17 cellular contexts compared by ENCODE assay signal in genomic region chr18:50847192-50847591, GRCh38. TPM values are rescaled to one million over a fixed set of nuclear protein-coding genes. Genes with fewer than 3 reads are reported as not detected.
DNase-seq lines count a peak whose midpoint lies in the region; ATAC-seq and TF ChIP-seq lines count a peak whose summit lies in the region.
"Had no signal": no experiment of that assay in that cellular context is flagged by ENCODE, and none has a peak within 500 bp of the region (broad histone marks: within the 10 kb centered on the region; RNA-seq: fewer than 3 reads in every experiment).

No MANE protein-coding gene starts in this region.

- H3K4me3 ChIP-seq in astrocyte of the spinal cord (ENCODE audit: low read depth, low read length) (no peak overlapping the region), foreskin fibroblast (ENCODE audit: low read depth in 1 of 2, low read length in 2 of 2) (no peak overlapping the region)
- H3K4me3 ChIP-seq: BLaER1, lower lobe of right lung, pancreas, skin epidermis had no signal

- in situ Hi-C loops in astrocyte of the spinal cord (cut with HindIII; ENCODE audit: low sequenced_read_pairs): no loop called here

- peak; percentile 55 for ATAC-seq in omental fat pad (ENCODE audit: low FRiP score)
- ATAC-seq: lower lobe of right lung, pancreas had no signal

- DNase-seq in COLO829 (ENCODE audit: low spot score) (peak; percentile 14), HT1080 (ENCODE audit: low read depth) (peak; percentile 95), astrocyte of the spinal cord (ENCODE audit: low read depth, low spot score) (peak; percentile 66), omental fat pad (ENCODE audit: low spot score) (no peak), SHP77 (lab: John Stamatoyannopoulos, UW) (no peak), foreskin fibroblast (no peak)
- no peak for DNase-seq in stimulated activated CD4-positive, alpha-beta T cell treated with anti-CD3 and anti-CD28 coated beads, Interleukin-4, amount 100 ng/mL, for 4 hours
- DNase-seq: activated B cell treated with CpG ODN at 0.5 μM for 24 hours, H7, lower lobe of right lung, NCI-H1105 treated with DMSO at 0.1 percent for 48 hours, NCI-H2171 treated with DMSO at 0.1 percent for 48 hours, pancreas had no signal

- TF ChIP-seq CTCF in astrocyte of the spinal cord (IDR thresholded peaks at IDR 0.05; ENCODE audit: low read depth, low read length) (no peak), omental fat pad (IDR thresholded peaks at IDR 0.05) (no peak), foreskin fibroblast (IDR thresholded peaks at IDR 0.05; ENCODE audit: low read depth, low read length) (no peak)

RNA-seq across cellular contexts. Expression of gene MRO, which starts 27.4 kb away (rescaled TPM):
- total RNA-seq in HT1080 (2014; rRNA removed; shearing (Covaris generic)): 0.02 and 0.03 TPM in 2 replicates
- 0.03 and 0.07 TPM in 2 replicates for polyA plus RNA-seq in HT1080 (2015; cell fraction: cytosol; rRNA removed)
- not detected in 2 replicates for polyA plus RNA-seq in HT1080 (2015; cell fraction: nucleus; rRNA removed)
- total RNA-seq in omental fat pad: 1 to 10 TPM; 1.1 to 3.5 (median 2.3) TPM
- total RNA-seq: activated B cell treated with CpG ODN at 0.5 μM for 24 hours; activated T-helper 1 cell treated with anti-CD3 and anti-CD28 coated beads, Interleukin-12 subunit alpha, Interleukin-12 subunit beta, Interleukin-2, Interleukin-4 antibody, amounts not matched to agents 30 ng/mL and 10 ng/mL and 1 ng/mL, durations not matched to agents 14 hours and 24 hours and 36 hours; T-helper 1 cell treated with Interleukin-12 subunit alpha and Interleukin-12 subunit beta and Interleukin-4 antibody, amounts not matched to agents 30 ng/mL and 1 ng/mL, for 36 hours had no signal

RNA-seq across cellular contexts. Expression of gene ME2, which starts 31.7 kb away (rescaled TPM):
- total RNA-seq in HT1080 (2014; rRNA removed; shearing (Covaris generic)): 84.9 and 111 TPM in 2 replicates
- 78.4 and 93.0 TPM in 2 replicates for polyA plus RNA-seq in HT1080 (2015; cell fraction: cytosol; rRNA removed)
- polyA plus RNA-seq in HT1080 (2015; cell fraction: nucleus; rRNA removed): 83.1 and 89.4 TPM in 2 replicates
- 10 to 100 TPM; 35.7 to 75.4 (median 43.2) TPM for total RNA-seq in omental fat pad

Comparison
In these comparisons a context has a peak if more than half of its experiments do, and no peak if none do; other contexts are left out.
1. DNase-seq: peak in COLO829 (single experiment), HT1080 (single experiment) and astrocyte of the spinal cord (single experiment); none in omental fat pad (single experiment), SHP77 (0 of 2), foreskin fibroblast (0 of 2) and stimulated activated CD4-positive, alpha-beta T cell treated with anti-CD3 and anti-CD28 coated beads, Interleukin-4, amount 100 ng/mL, for 4 hours (0 of 2).